Comparison of ENCODE assay signal across 13 cellular contexts in the genomic region with DNA sequence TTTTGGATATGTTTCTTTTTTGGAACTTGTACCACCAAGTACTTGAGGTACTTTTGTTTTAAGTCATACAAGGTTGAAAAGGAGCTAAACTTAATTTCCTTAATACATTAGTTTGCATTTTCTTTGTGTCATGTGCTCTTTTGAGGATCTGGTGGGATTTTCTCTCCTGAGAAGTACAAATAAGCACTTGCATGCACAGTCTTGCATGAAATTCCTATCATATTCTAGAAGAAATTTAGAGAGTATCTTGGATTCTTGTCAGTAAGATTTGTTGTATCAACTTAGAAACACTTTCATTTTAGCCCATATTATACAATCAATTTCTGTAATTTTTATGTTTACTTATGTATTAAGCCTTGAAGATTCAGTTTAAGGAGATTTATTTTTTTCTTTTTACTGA.
"Had no signal": no experiment of that assay in that cellular context is flagged by ENCODE, and none has a peak within 500 bp of the region (broad histone marks: within the 10 kb centered on the region; RNA-seq: fewer than 3 reads in every experiment).

No MANE protein-coding gene starts in this region.

- H3K27me3 Mint-ChIP-seq: activated T-cell treated with anti-CD3 and anti-CD28 coated beads, Interleukin-2, amount 50 U/mL, for 24 hours; stimulated activated naive B cell treated with anti-CD40 and anti-IgM and Interleukin-4, amounts not matched to agents 10 μg/mL and 1 μg/mL and 100 μg/mL, for 72 hours had no signal

- H3K36me3 ChIP-seq: colonic mucosa had no signal

- H3K4me3 ChIP-seq: colonic mucosa, right atrium auricular region, transverse colon had no signal

- H3K27ac ChIP-seq: colonic mucosa, parathyroid adenoma, right atrium auricular region, transverse colon had no signal

- H3K4me1 Mint-ChIP-seq: neural crest cell had no signal

- H3K4me1 ChIP-seq: colonic mucosa, parathyroid adenoma, right atrium auricular region, transverse colon had no signal

- H2AFZ ChIP-seq: parathyroid adenoma had no signal

- H3K79me2 ChIP-seq: parathyroid adenoma had no signal

- H3K27ac Mint-ChIP-seq: activated naive CD4-positive, alpha-beta T cell treated with anti-CD3 and anti-CD28 coated beads, Interleukin-2, amount 50 U/mL, for 72 hours; activated T-cell treated with anti-CD3 and anti-CD28 coated beads, Interleukin-2, amount 50 U/mL, for 24 hours; stimulated activated naive B cell treated with anti-CD40 and anti-IgM and Interleukin-4, amounts not matched to agents 10 μg/mL and 1 μg/mL and 100 μg/mL, for 72 hours had no signal

- H3K9me3 ChIP-seq: colonic mucosa, right atrium auricular region, transverse colon had no signal

- H3K27me3 ChIP-seq: colonic mucosa, right atrium auricular region, transverse colon had no signal

- H3K4me3 Mint-ChIP-seq: activated T-cell treated with anti-CD3 and anti-CD28 coated beads, Interleukin-2, amount 50 U/mL, for 24 hours; neural crest cell; stimulated activated naive B cell treated with anti-CD40 and anti-IgM and Interleukin-4, amounts not matched to agents 10 μg/mL and 1 μg/mL and 100 μg/mL, for 72 hours had no signal

- H3K9ac ChIP-seq: parathyroid adenoma had no signal

- DNase-seq: activated CD4-positive, alpha-beta T cell treated with anti-CD3 and anti-CD28 coated beads, Interleukin-2, amount 50 U/mL, for 4 hours; activated effector memory CD4-positive, alpha-beta T cell treated with Interleukin-2 at 50 U/mL for 16 hours; activated T-cell treated with anti-CD3 and anti-CD28 coated beads, Interleukin-2, amount 50 U/mL, for 24 hours; amygdala; colonic mucosa; effector CD4-positive, alpha-beta T cell; small intestine; stimulated activated naive B cell treated with anti-CD40 and anti-IgM and Interleukin-4, amounts not matched to agents 10 μg/mL and 1 μg/mL and 100 μg/mL, for 72 hours; transverse colon had no signal

- ATAC-seq: activated naive CD4-positive, alpha-beta T cell treated with anti-CD3 and anti-CD28 coated beads, Interleukin-2, amount 50 U/mL, for 72 hours had no signal
